In the genomic region with DNA sequence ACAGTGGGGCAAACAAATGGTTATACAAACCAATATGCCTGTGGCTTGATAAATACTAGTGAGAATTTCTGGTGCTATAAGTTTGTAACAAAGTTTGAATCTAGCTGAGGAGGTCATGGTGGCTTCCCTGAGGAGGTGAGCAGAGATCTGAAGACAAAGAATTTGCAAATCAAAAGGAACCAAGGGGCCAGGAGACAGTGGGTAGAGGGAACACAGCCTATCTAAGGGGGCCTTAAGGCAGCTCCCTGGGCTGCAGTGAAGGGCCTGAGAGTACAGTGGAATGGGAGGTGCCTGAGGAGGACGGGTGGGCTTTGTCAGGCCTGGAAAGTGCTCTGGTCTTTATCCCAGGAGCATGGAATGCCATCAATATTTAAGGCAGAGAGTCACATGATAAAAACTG, we compare ENCODE assay signal across 24 cellular contexts. TPM values are rescaled to one million over a fixed set of nuclear protein-coding genes. Genes with fewer than 3 reads are reported as not detected.
"Had no signal": no experiment of that assay in that cellular context is flagged by ENCODE, and none has a peak within 500 bp of the region (broad histone marks: within the 10 kb centered on the region; RNA-seq: fewer than 3 reads in every experiment).

No MANE protein-coding gene starts in this region.

- H3K4me3 Mint-ChIP-seq: activated B cell treated with CpG ODN at 0.5 μM for 24 hours; activated CD4-positive, alpha-beta T cell treated with anti-CD3 and anti-CD28 coated beads, Interleukin-2, amount 10 ng/mL, durations not matched to agents 24 days and 14 days; activated CD8-positive, alpha-beta memory T cell treated with anti-CD3 and anti-CD28 coated beads, Interleukin-2, amount 10 ng/mL, durations not matched to agents 7 days and 5 days; activated naive CD4-positive, alpha-beta T cell treated with anti-CD3 and anti-CD28 coated beads for 36 hours; activated naive CD8-positive, alpha-beta T cell; activated T-cell treated with anti-CD3 and anti-CD28 coated beads, Interleukin-2, amount 50 U/mL, for 4 hours; T-helper 17 cell had no signal

- H3K27ac ChIP-seq: brain microvascular endothelial cell, cardiac muscle cell had no signal

- H3K27me3 ChIP-seq: brain microvascular endothelial cell, cardiac muscle cell had no signal

- H3K36me3 Mint-ChIP-seq: activated CD8-positive, alpha-beta memory T cell treated with anti-CD3 and anti-CD28 coated beads, Interleukin-2, amount 10 ng/mL, durations not matched to agents 7 days and 5 days; activated naive CD8-positive, alpha-beta T cell had no signal

- H3K4me1 Mint-ChIP-seq: activated B cell treated with CpG ODN at 0.5 μM for 24 hours; activated CD4-positive, alpha-beta T cell treated with anti-CD3 and anti-CD28 coated beads, Interleukin-2, amount 10 ng/mL, durations not matched to agents 24 days and 14 days; activated CD8-positive, alpha-beta memory T cell treated with anti-CD3 and anti-CD28 coated beads, Interleukin-2, amount 10 ng/mL, durations not matched to agents 7 days and 5 days; T-helper 17 cell had no signal

- ATAC-seq: activated CD8-positive, alpha-beta memory T cell treated with anti-CD3 and anti-CD28 coated beads, Interleukin-2, amount 10 ng/mL, durations not matched to agents 7 days and 5 days; activated T-cell treated with anti-CD3 and anti-CD28 coated beads, Interleukin-2, amount 50 U/mL, for 4 hours; T-helper 17 cell had no signal

- H3K9me3 Mint-ChIP-seq: activated B cell treated with CpG ODN at 0.5 μM for 24 hours had no signal

- H3K4me3 ChIP-seq: cardiac muscle cell had no signal

- H3K27me3 Mint-ChIP-seq: activated B cell treated with CpG ODN at 0.5 μM for 24 hours; activated CD4-positive, alpha-beta T cell treated with anti-CD3 and anti-CD28 coated beads, Interleukin-2, amount 10 ng/mL, durations not matched to agents 24 days and 14 days; activated CD8-positive, alpha-beta memory T cell treated with anti-CD3 and anti-CD28 coated beads, Interleukin-2, amount 10 ng/mL, durations not matched to agents 7 days and 5 days; activated naive CD8-positive, alpha-beta T cell; T-helper 17 cell had no signal

- DNase-seq: activated B cell treated with CpG ODN at 0.5 μM for 24 hours; activated CD4-positive, alpha-beta T cell treated with anti-CD3 and anti-CD28 coated beads for 1 hour; activated CD4-positive, alpha-beta T cell treated with anti-CD3 and anti-CD28 coated beads, Interleukin-2, amount 10 ng/mL, durations not matched to agents 24 days and 14 days; activated CD4-positive, alpha-beta T cell treated with anti-CD3 and anti-CD28 coated beads, Interleukin-2, amount 50 U/mL, for 48 hours; activated CD8-positive, alpha-beta memory T cell treated with anti-CD3 and anti-CD28 coated beads, Interleukin-2, amount 10 ng/mL, durations not matched to agents 7 days and 5 days; activated effector memory CD4-positive, alpha-beta T cell treated with anti-CD3 and anti-CD28 coated beads, Interleukin-2, amount 50 U/mL, for 16 hours; activated naive CD4-positive, alpha-beta T cell treated with anti-CD3 and anti-CD28 coated beads for 36 hours; activated T-cell treated with anti-CD3 and anti-CD28 coated beads, Interleukin-2, amount 50 U/mL, for 4 hours; amygdala; brain microvascular endothelial cell; Karpas-422; MM.1S; NCI-H1105 treated with DMSO at 0.1 percent for 48 hours; NCI-H1436 treated with DMSO at 0.1 percent for 48 hours; NCI-H2171; NCI-H226; NCI-H526 treated with DMSO at 0.1 percent for 48 hours; SIG-M5; T-helper 17 cell; T-helper 9 cell had no signal

- H3K36me3 ChIP-seq: brain microvascular endothelial cell, cardiac muscle cell had no signal

- H3K27ac Mint-ChIP-seq: activated B cell treated with CpG ODN at 0.5 μM for 24 hours; activated CD4-positive, alpha-beta T cell treated with anti-CD3 and anti-CD28 coated beads, Interleukin-2, amount 10 ng/mL, durations not matched to agents 24 days and 14 days; activated CD8-positive, alpha-beta memory T cell treated with anti-CD3 and anti-CD28 coated beads, Interleukin-2, amount 10 ng/mL, durations not matched to agents 7 days and 5 days; activated naive CD4-positive, alpha-beta T cell treated with anti-CD3 and anti-CD28 coated beads for 36 hours; activated naive CD8-positive, alpha-beta T cell; T-helper 17 cell had no signal

RNA-seq across cellular contexts. Expression of a gene that starts 21.8 kb away (rescaled TPM):
- total RNA-seq: activated B cell treated with CpG ODN at 0.5 μM for 24 hours; activated CD4-positive, alpha-beta T cell treated with anti-CD3 and anti-CD28 coated beads, Interleukin-2, amount 10 ng/mL, durations not matched to agents 24 days and 14 days; activated CD8-positive, alpha-beta memory T cell treated with anti-CD3 and anti-CD28 coated beads, Interleukin-2, amount 10 ng/mL, durations not matched to agents 7 days and 5 days; activated naive CD4-positive, alpha-beta T cell treated with anti-CD3 and anti-CD28 coated beads for 36 hours; activated T-cell treated with anti-CD3 and anti-CD28 coated beads, Interleukin-2, amount 50 U/mL, for 4 hours; OCI-LY7; RPMI7951; T-helper 17 cell had no signal

RNA-seq across cellular contexts. Expression of a gene that starts 25.6 kb away (rescaled TPM):
- total RNA-seq: activated B cell treated with CpG ODN at 0.5 μM for 24 hours; activated CD4-positive, alpha-beta T cell treated with anti-CD3 and anti-CD28 coated beads, Interleukin-2, amount 10 ng/mL, durations not matched to agents 24 days and 14 days; activated CD8-positive, alpha-beta memory T cell treated with anti-CD3 and anti-CD28 coated beads, Interleukin-2, amount 10 ng/mL, durations not matched to agents 7 days and 5 days; activated naive CD4-positive, alpha-beta T cell treated with anti-CD3 and anti-CD28 coated beads for 36 hours; activated T-cell treated with anti-CD3 and anti-CD28 coated beads, Interleukin-2, amount 50 U/mL, for 4 hours; OCI-LY7; RPMI7951; T-helper 17 cell had no signal
